14 cellular contexts compared by ENCODE assay signal in genomic region chr10:6228010-6228511, GRCh38. TPM values are rescaled to one million over a fixed set of nuclear protein-coding genes. Genes with fewer than 3 reads are reported as not detected.
DNase-seq lines count a peak whose midpoint lies in the region; ATAC-seq and TF ChIP-seq lines count a peak whose summit lies in the region.
"Had no signal": no experiment of that assay in that cellular context is flagged by ENCODE, and none has a peak within 500 bp of the region (broad histone marks: within the 10 kb centered on the region; RNA-seq: fewer than 3 reads in every experiment).

No MANE protein-coding gene starts in this region.

- H3K4me1 ChIP-seq in left ventricle myocardium inferior: peaks cover 15% of the 10 kb centered on the region
- H3K4me1 ChIP-seq: neural progenitor cell had no signal

- TF ChIP-seq CTCF in left ventricle myocardium inferior (IDR thresholded peaks at IDR 0.05; ENCODE audit: borderline replicate concordance): no peak

- CTCF ChIA-PET in activated naive CD4-positive, alpha-beta T cell treated with anti-CD3 and anti-CD28 coated beads, Interleukin-2, amount 10 ng/mL, durations not matched to agents 7 days and 5 days (lab: Charles Lee): interaction anchor here (1.1 to 1.8 kb wide), 2 partner anchors 170 to 173 kb away, joined by 3 to 8 read pairs; no protein-coding TSS in a partner anchor

- no peak for DNase-seq in activated naive CD4-positive, alpha-beta T cell treated with anti-CD3 and anti-CD28 coated beads, Interleukin-2, amount 10 ng/mL, durations not matched to agents 7 days and 5 days
- DNase-seq in activated naive CD4-positive, alpha-beta T cell treated with Interleukin-2 at 50 U/mL for 16 hours: no peak
- DNase-seq in left ventricle myocardium inferior (no peak), GM03348 (ENCODE audit: low spot score) (no peak), midbrain (lab: John Stamatoyannopoulos, UW) (no peak), NK-92 (lab: John Stamatoyannopoulos, UW; ENCODE audit: unreplicated experiment) (no peak)
- no peak for DNase-seq in stimulated activated effector memory CD8-positive, alpha-beta T cell treated with anti-CD3 and anti-CD28 coated beads, Interleukin-12 subunit alpha, Interleukin-12 subunit beta, amount 100 ng/mL, for 72 hours (ENCODE audit: low spot score in 2 of 2)
- DNase-seq: activated naive CD8-positive, alpha-beta T cell treated with anti-CD3 and anti-CD28 coated beads for 36 hours; NCI-H1694; NCI-H69; T1000 had no signal

- H3K27me3 Mint-ChIP-seq in activated naive CD4-positive, alpha-beta T cell treated with anti-CD3 and anti-CD28 coated beads, Interleukin-2, amount 10 ng/mL, durations not matched to agents 7 days and 5 days: no peaks in the 10 kb centered on the region
- H3K27me3 Mint-ChIP-seq: activated naive CD8-positive, alpha-beta T cell treated with anti-CD3 and anti-CD28 coated beads for 36 hours had no signal

- intact Hi-C loops in left ventricle myocardium inferior (cut with micrococcal nuclease): no loop called here

- peaks cover 98% of the 10 kb centered on the region for H3K36me3 ChIP-seq in left ventricle myocardium inferior

- H3K4me3 ChIP-seq in left ventricle myocardium inferior: no peak overlapping the region
- H3K4me3 ChIP-seq: neural progenitor cell had no signal

- no peaks in the 10 kb centered on the region for H3K9me3 ChIP-seq in left ventricle myocardium inferior (replicated peaks)
- H3K9me3 ChIP-seq: tibial nerve had no signal

- H3K27ac ChIP-seq in angular gyrus (ENCODE audit: low read depth, low read length): peak overlapping the region; percentile 59
- peak overlapping the region; percentile 27 for H3K27ac ChIP-seq in left ventricle myocardium inferior (replicated peaks)
- H3K27ac ChIP-seq: neural progenitor cell had no signal

- no peak overlapping the region for H3K4me3 Mint-ChIP-seq in activated naive CD4-positive, alpha-beta T cell treated with anti-CD3 and anti-CD28 coated beads, Interleukin-2, amount 10 ng/mL, durations not matched to agents 7 days and 5 days
- H3K4me3 Mint-ChIP-seq in stimulated activated effector memory CD8-positive, alpha-beta T cell treated with anti-CD3 and anti-CD28 coated beads, Interleukin-12 subunit alpha, Interleukin-12 subunit beta, amount 100 ng/mL, for 72 hours: no peak overlapping the region
- H3K4me3 Mint-ChIP-seq: activated naive CD8-positive, alpha-beta T cell treated with anti-CD3 and anti-CD28 coated beads for 36 hours; neural progenitor cell had no signal

- peaks cover 17% of the 10 kb centered on the region for H3K4me1 Mint-ChIP-seq in activated naive CD4-positive, alpha-beta T cell treated with anti-CD3 and anti-CD28 coated beads, Interleukin-2, amount 10 ng/mL, durations not matched to agents 7 days and 5 days
- peaks cover 19% of the 10 kb centered on the region for H3K4me1 Mint-ChIP-seq in stimulated activated effector memory CD8-positive, alpha-beta T cell treated with anti-CD3 and anti-CD28 coated beads, Interleukin-12 subunit alpha, Interleukin-12 subunit beta, amount 100 ng/mL, for 72 hours
- H3K4me1 Mint-ChIP-seq: neural progenitor cell had no signal

- no peak for ATAC-seq in stimulated activated effector memory CD8-positive, alpha-beta T cell treated with anti-CD3 and anti-CD28 coated beads, Interleukin-12 subunit alpha, Interleukin-12 subunit beta, amount 100 ng/mL, for 72 hours

- H3K27ac Mint-ChIP-seq in activated naive CD4-positive, alpha-beta T cell treated with anti-CD3 and anti-CD28 coated beads, Interleukin-2, amount 10 ng/mL, durations not matched to agents 7 days and 5 days: peak overlapping the region; percentile 62
- peak overlapping the region; percentile 61 for H3K27ac Mint-ChIP-seq in stimulated activated effector memory CD8-positive, alpha-beta T cell treated with anti-CD3 and anti-CD28 coated beads, Interleukin-12 subunit alpha, Interleukin-12 subunit beta, amount 100 ng/mL, for 72 hours
- H3K27ac Mint-ChIP-seq: activated naive CD8-positive, alpha-beta T cell treated with anti-CD3 and anti-CD28 coated beads for 36 hours; neural progenitor cell had no signal

- H3K27me3 ChIP-seq in left ventricle myocardium inferior (ENCODE audit: low read depth): no peaks in the 10 kb centered on the region
- H3K27me3 ChIP-seq: neural progenitor cell, tibial nerve had no signal

- H3K36me3 Mint-ChIP-seq in activated naive CD4-positive, alpha-beta T cell treated with anti-CD3 and anti-CD28 coated beads, Interleukin-2, amount 10 ng/mL, durations not matched to agents 7 days and 5 days: peaks cover 70% of the 10 kb centered on the region
- H3K36me3 Mint-ChIP-seq in stimulated activated effector memory CD8-positive, alpha-beta T cell treated with anti-CD3 and anti-CD28 coated beads, Interleukin-12 subunit alpha, Interleukin-12 subunit beta, amount 100 ng/mL, for 72 hours: peaks cover 100% of the 10 kb centered on the region

- H3K9me3 Mint-ChIP-seq in activated naive CD4-positive, alpha-beta T cell treated with anti-CD3 and anti-CD28 coated beads, Interleukin-2, amount 10 ng/mL, durations not matched to agents 7 days and 5 days: no peaks in the 10 kb centered on the region
- no peaks in the 10 kb centered on the region for H3K9me3 Mint-ChIP-seq in stimulated activated effector memory CD8-positive, alpha-beta T cell treated with anti-CD3 and anti-CD28 coated beads, Interleukin-12 subunit alpha, Interleukin-12 subunit beta, amount 100 ng/mL, for 72 hours
- H3K9me3 Mint-ChIP-seq: activated naive CD8-positive, alpha-beta T cell treated with anti-CD3 and anti-CD28 coated beads for 36 hours; neural progenitor cell had no signal

RNA-seq across cellular contexts. Expression of gene PFKFB3, which starts 25.3 kb away (rescaled TPM):
- 14.1 TPM for total RNA-seq in left ventricle myocardium inferior
